Comparison of ENCODE assay signal across 9 cellular contexts in genomic region chr1:119279441-119280415, GRCh38.
DNase-seq lines count a peak whose midpoint lies in the region; ATAC-seq and TF ChIP-seq lines count a peak whose summit lies in the region.
"Had no signal": no experiment of that assay in that cellular context is flagged by ENCODE, and none has a peak within 500 bp of the region (broad histone marks: within the 10 kb centered on the region; RNA-seq: fewer than 3 reads in every experiment).

No MANE protein-coding gene starts in this region.

- POLR2A ChIA-PET in T-cell (lab: Charles Lee), result no interaction called here

- TF ChIP-seq CTCF in AG10803 (conservative IDR thresholded peaks at IDR 0.05; ENCODE audit: low read length), result no peak
- TF ChIP-seq CTCF in ascending aorta (IDR thresholded peaks at IDR 0.05), result no peak

- no peaks in the 10 kb centered on the region for H3K36me3 Mint-ChIP-seq in T-cell
- no peaks in the 10 kb centered on the region for H3K36me3 Mint-ChIP-seq in activated CD8-positive, alpha-beta memory T cell treated with anti-CD3 and anti-CD28 coated beads, Interleukin-2, amount 10 ng/mL, durations not matched to agents 7 days and 5 days

- H3K9me3 Mint-ChIP-seq in T-cell, result no peaks in the 10 kb centered on the region
- no peaks in the 10 kb centered on the region for H3K9me3 Mint-ChIP-seq in activated CD8-positive, alpha-beta memory T cell treated with anti-CD3 and anti-CD28 coated beads, Interleukin-2, amount 10 ng/mL, durations not matched to agents 7 days and 5 days (ENCODE audit: low read depth)
- H3K9me3 Mint-ChIP-seq: endodermal cell had no signal

- no peak for ATAC-seq in T-cell (replicated peaks in 1 of 4)
- ATAC-seq in activated CD8-positive, alpha-beta memory T cell treated with anti-CD3 and anti-CD28 coated beads, Interleukin-2, amount 10 ng/mL, durations not matched to agents 7 days and 5 days, result no peak

- whole genome bisulfite sequencing in mesodermal cell (ENCODE audit: insufficient coverage in 2 of 2), 2 experiments, result 67 to 79% methylated on average over 2 to 3 of the region's 8 CpGs

- peaks cover 10% of the 10 kb centered on the region for H3K4me1 ChIP-seq in mesodermal cell (ENCODE audit: control insufficient read depth, insufficient read depth, low read length, poor library complexity, severe bottlenecking)
- no peaks in the 10 kb centered on the region for H3K4me1 ChIP-seq in ascending aorta

- H3K4me3 Mint-ChIP-seq in T-cell, result no peak overlapping the region
- H3K4me3 Mint-ChIP-seq in activated CD8-positive, alpha-beta memory T cell treated with anti-CD3 and anti-CD28 coated beads, Interleukin-2, amount 10 ng/mL, durations not matched to agents 7 days and 5 days, result no peak overlapping the region
- H3K4me3 Mint-ChIP-seq: endodermal cell had no signal

- H3K4me3 ChIP-seq in AG10803 (ENCODE audit: low read length) (no peak overlapping the region), MG63 (no peak overlapping the region), mesodermal cell (ENCODE audit: extremely low read depth, insufficient read depth, low read length, poor library complexity, severe bottlenecking) (no peak overlapping the region), ascending aorta (no peak overlapping the region)

- DNase-seq in AG10803 (ENCODE audit: low read depth) (peak; percentile 94), MG63 (peak; percentile 62), caudate nucleus (lab: John Stamatoyannopoulos, UW) (peak in 8 of 61 donors; percentile 0 to 34 (median 6)), ascending aorta (ENCODE audit: low spot score in 2 of 2) (no peak), T-cell (no peak), NCI-H1436 treated with DMSO at 0.1 percent for 48 hours (lab: John Stamatoyannopoulos, UW) (no peak)
- DNase-seq in activated CD8-positive, alpha-beta memory T cell treated with anti-CD3 and anti-CD28 coated beads, Interleukin-2, amount 10 ng/mL, durations not matched to agents 7 days and 5 days, result no peak
- DNase-seq: endodermal cell had no signal

- no peaks in the 10 kb centered on the region for H3K9me3 ChIP-seq in MG63
- no peaks in the 10 kb centered on the region for H3K9me3 ChIP-seq in mesodermal cell (ENCODE audit: control insufficient read depth, low read length)
- no peaks in the 10 kb centered on the region for H3K9me3 ChIP-seq in ascending aorta

- H3K36me3 ChIP-seq in MG63 (no peaks in the 10 kb centered on the region), mesodermal cell (ENCODE audit: control insufficient read depth, insufficient read depth, low read length) (no peaks in the 10 kb centered on the region), ascending aorta (no peaks in the 10 kb centered on the region)

- CTCF ChIA-PET in T-cell (lab: Charles Lee), result no interaction called here
- CTCF ChIA-PET in activated CD8-positive, alpha-beta memory T cell treated with anti-CD3 and anti-CD28 coated beads, Interleukin-2, amount 10 ng/mL, durations not matched to agents 7 days and 5 days (lab: Charles Lee), result no interaction called here

- H3K27ac Mint-ChIP-seq in T-cell, result no peak overlapping the region
- H3K27ac Mint-ChIP-seq in activated CD8-positive, alpha-beta memory T cell treated with anti-CD3 and anti-CD28 coated beads, Interleukin-2, amount 10 ng/mL, durations not matched to agents 7 days and 5 days, result no peak overlapping the region
- H3K27ac Mint-ChIP-seq: endodermal cell had no signal

- no peaks in the 10 kb centered on the region for H3K4me1 Mint-ChIP-seq in T-cell
- H3K4me1 Mint-ChIP-seq in activated CD8-positive, alpha-beta memory T cell treated with anti-CD3 and anti-CD28 coated beads, Interleukin-2, amount 10 ng/mL, durations not matched to agents 7 days and 5 days, result no peaks in the 10 kb centered on the region

- peaks cover 3 to 28% of the 10 kb centered on the region in 2 donors for H3K27me3 Mint-ChIP-seq in T-cell
- peaks cover 8% of the 10 kb centered on the region for H3K27me3 Mint-ChIP-seq in activated CD8-positive, alpha-beta memory T cell treated with anti-CD3 and anti-CD28 coated beads, Interleukin-2, amount 10 ng/mL, durations not matched to agents 7 days and 5 days

- H3K27me3 ChIP-seq in MG63, result no peaks in the 10 kb centered on the region
- H3K27me3 ChIP-seq in ascending aorta, result no peaks in the 10 kb centered on the region

- intact Hi-C loops in ascending aorta (cut with DNase I), result no loop called here

- peak overlapping the region; percentile 42 for H3K27ac ChIP-seq in caudate nucleus (ENCODE audit: low read depth, low read length)
- H3K27ac ChIP-seq in mesodermal cell (ENCODE audit: low read depth, low read length, severe bottlenecking), result peak overlapping the region; percentile 12
- H3K27ac ChIP-seq in ascending aorta, result no peak overlapping the region

Comparison
In these comparisons a context has a peak if more than half of its experiments do, and no peak if none do; other contexts are left out.
1. DNase-seq: peak in AG10803 (single experiment) and MG63 (single experiment); none in ascending aorta (0 of 2), T-cell (0 of 34), NCI-H1436 treated with DMSO at 0.1 percent for 48 hours (single experiment) and activated CD8-positive, alpha-beta memory T cell treated with anti-CD3 and anti-CD28 coated beads, Interleukin-2, amount 10 ng/mL, durations not matched to agents 7 days and 5 days (single experiment).
2. H3K27ac ChIP-seq: peak in caudate nucleus (single experiment) and mesodermal cell (single experiment); none in ascending aorta (0 of 2).